22 cellular contexts compared by ENCODE assay signal in genomic region chr6:168455847-168456530, GRCh38. TPM values are rescaled to one million over a fixed set of nuclear protein-coding genes. Genes with fewer than 3 reads are reported as not detected.
DNase-seq lines count a peak whose midpoint lies in the region; ATAC-seq and TF ChIP-seq lines count a peak whose summit lies in the region.
"Had no signal": no experiment of that assay in that cellular context is flagged by ENCODE, and none has a peak within 500 bp of the region (broad histone marks: within the 10 kb centered on the region; RNA-seq: fewer than 3 reads in every experiment).

No MANE protein-coding gene starts in this region.

- TF ChIP-seq POLR2A in testis (IDR thresholded peaks at IDR 0.05) (no peak), uterus (IDR thresholded peaks at IDR 0.05) (no peak)

- H3K9ac ChIP-seq in neuronal stem cell (ENCODE audit: low read depth, low read length, poor library complexity): no peak overlapping the region

- H2BK12ac ChIP-seq in neuronal stem cell (ENCODE audit: low read length): no peak overlapping the region

- H3K27me3 ChIP-seq in ascending aorta: no peaks in the 10 kb centered on the region
- H3K27me3 ChIP-seq in neuronal stem cell (ENCODE audit: control insufficient read depth in 3 of 3, insufficient read depth in 3 of 3, low read depth in 1 of 3, low read length in 3 of 3): no peaks in the 10 kb centered on the region
- no peaks in the 10 kb centered on the region for H3K27me3 ChIP-seq in testis
- no peaks in the 10 kb centered on the region for H3K27me3 ChIP-seq in uterus
- H3K27me3 ChIP-seq: BE2C had no signal

- H3K4me3 ChIP-seq in ascending aorta (no peak overlapping the region), coronary artery (no peak overlapping the region), neuronal stem cell (ENCODE audit: low read length in 2 of 2) (no peak overlapping the region), testis (no peak overlapping the region), uterus (no peak overlapping the region)
- H3K4me3 ChIP-seq: GM23338, K562 had no signal

- no CpG with 5 or more reads among the region's 32 CpGs for WGBS in neuronal stem cell (ENCODE audit: extremely low coverage in 2 of 2, insufficient read length in 2 of 2, insufficient replicate concordance in 1 of 2), 2 donors
- WGBS in testis, 2 donors: 90 to 92% methylated on average over 19 to 32 of the region's 32 CpGs

- peak overlapping the region; percentile 17 for H3K14ac ChIP-seq in neuronal stem cell (ENCODE audit: low read length)

- ATAC-seq in GM18858 (IDR thresholded peaks at IDR 0.05; ENCODE audit: unreplicated experiment) (no peak), HG02852 (IDR thresholded peaks at IDR 0.05; ENCODE audit: unreplicated experiment) (no peak), HG02973 (IDR thresholded peaks at IDR 0.05; ENCODE audit: unreplicated experiment) (no peak)
- ATAC-seq: GM23338, K562 had no signal

- no peak overlapping the region for H3K4ac ChIP-seq in neuronal stem cell (ENCODE audit: low read length)

- H4K8ac ChIP-seq in neuronal stem cell (ENCODE audit: low read depth, low read length): no peak overlapping the region

- H3K4me1 ChIP-seq in ascending aorta (peaks cover 24 to 41% of the 10 kb centered on the region in 2 donors), neuronal stem cell (ENCODE audit: control insufficient read depth in 2 of 2, insufficient read depth in 1 of 2, low read depth in 1 of 2, low read length in 2 of 2) (peaks cover 8 to 16% of the 10 kb centered on the region in 2 donors), testis (peaks cover 47% of the 10 kb centered on the region), uterus (no peaks in the 10 kb centered on the region)
- H3K4me1 ChIP-seq: BE2C had no signal

- H3K23ac ChIP-seq in neuronal stem cell (ENCODE audit: low read depth, low read length, poor library complexity): no peak overlapping the region

- DNase-seq in ascending aorta (ENCODE audit: low spot score in 2 of 2) (no peak), coronary artery (ENCODE audit: low spot score) (no peak), neuronal stem cell (ENCODE audit: low spot score) (no peak), testis (no peak), uterus (no peak)
- DNase-seq: ACHN; BE2C; C1 segment of cervical spinal cord; CD4-positive, CD25-positive, alpha-beta regulatory T cell; CD8-positive, alpha-beta memory T cell; COR-L47; DMS 273 treated with DMSO at 0.1 percent for 48 hours; DMS53; H7; IMR-90 had no signal

- H2BK120ac ChIP-seq in neuronal stem cell (ENCODE audit: low read depth, low read length): no peak overlapping the region

- H3K27ac ChIP-seq in ascending aorta (peak overlapping the region; percentile 90 to 94), coronary artery (peak overlapping the region; percentile 60 to 61), neuronal stem cell (replicated peaks; ENCODE audit: low read length) (no peak overlapping the region), testis (peak overlapping the region; percentile 47 to 71), uterus (peak overlapping the region in 1 of 2 donors; percentile 15)
- H3K27ac ChIP-seq: HL-60 had no signal

- H3K36me3 ChIP-seq in ascending aorta (no peaks in the 10 kb centered on the region), neuronal stem cell (replicated peaks in 1 of 2; ENCODE audit: control insufficient read depth in 2 of 2, insufficient read depth in 2 of 2, low read length in 2 of 2) (no peaks in the 10 kb centered on the region), testis (ENCODE audit: low read depth, missing control alignments) (no peaks in the 10 kb centered on the region), uterus (no peaks in the 10 kb centered on the region)
- H3K36me3 ChIP-seq: BE2C had no signal

- H3K18ac ChIP-seq in neuronal stem cell (ENCODE audit: low read length): peak overlapping the region; percentile 45

- no peak overlapping the region for H4K91ac ChIP-seq in neuronal stem cell (ENCODE audit: low read depth, low read length, poor library complexity)

- H3K9me3 ChIP-seq in ascending aorta (no peaks in the 10 kb centered on the region), neuronal stem cell (replicated peaks in 1 of 2; ENCODE audit: control insufficient read depth in 2 of 2, insufficient read depth in 1 of 2, low read depth in 1 of 2, low read length in 2 of 2) (no peaks in the 10 kb centered on the region), testis (no peaks in the 10 kb centered on the region), uterus (no peaks in the 10 kb centered on the region)
- H3K9me3 ChIP-seq: BE2C had no signal

- H3K79me1 ChIP-seq in neuronal stem cell (ENCODE audit: low read depth, low read length): peaks cover 2% of the 10 kb centered on the region

- TF ChIP-seq CTCF in ascending aorta (IDR thresholded peaks at IDR 0.05): no peak
- no peak for TF ChIP-seq CTCF in coronary artery (IDR thresholded peaks at IDR 0.05)
- no peak for TF ChIP-seq CTCF in testis (IDR thresholded peaks at IDR 0.05)
- no peak for TF ChIP-seq CTCF in uterus (IDR thresholded peaks at IDR 0.05)

- no peak overlapping the region for H2BK15ac ChIP-seq in neuronal stem cell (ENCODE audit: low read length)

- H2AK5ac ChIP-seq in neuronal stem cell (ENCODE audit: low read depth, low read length): no peak overlapping the region

- intact Hi-C loops in ascending aorta (cut with DNase I): no loop called here
- intact Hi-C loops in testis (cut with DNase I; ENCODE audit: low total_unique reads): no loop called here
- intact Hi-C loops in uterus (cut with DNase I; ENCODE audit: low total_unique reads): no loop called here

- no peak overlapping the region for H3K4me2 ChIP-seq in neuronal stem cell (ENCODE audit: insufficient read depth, low read length, poor library complexity, severe bottlenecking)
- H3K4me2 ChIP-seq: GM23338 had no signal

- H2AFZ ChIP-seq in neuronal stem cell (ENCODE audit: low read length): no peak overlapping the region
- H2AFZ ChIP-seq: GM23338 had no signal

- H2BK5ac ChIP-seq in neuronal stem cell (ENCODE audit: low read length): peak overlapping the region; percentile 18

RNA-seq across cellular contexts. Expression of gene SMOC2, which starts 15.0 kb away (rescaled TPM):
- total RNA-seq in ascending aorta (102 TPM), testis (100 to 1,000 TPM in 1 of 2 donors, 10 to 100 TPM in 1; 78.4 to 140 TPM), uterus (100 to 1,000 TPM in 3 of 4 donors, 10 to 100 TPM in 1; 98.2 to 139 (median 121) TPM)
- 0.20 TPM for polyA plus RNA-seq in neuronal stem cell (2013, experiment 1 of 2)
- polyA plus RNA-seq in neuronal stem cell (2013, experiment 2 of 2): 0.11 TPM
- 110 TPM for polyA plus RNA-seq in testis (ENCODE audit: insufficient read depth, low read depth, low replicate concordance)
- total RNA-seq: CD4-positive, CD25-positive, alpha-beta regulatory T cell; CD8-positive, alpha-beta memory T cell; HT1080; IMR-90 had no signal
- polyA plus RNA-seq: CD4-positive, CD25-positive, alpha-beta regulatory T cell; CD8-positive, alpha-beta memory T cell; IMR-90 had no signal
